In genomic region chr11:129643031-129643721, GRCh38 we compare ENCODE assay signal across 13 cellular contexts.
DNase-seq lines count a peak whose midpoint lies in the region; ATAC-seq, FAIRE-seq and TF ChIP-seq lines count a peak whose summit lies in the region.
"Had no signal": no experiment of that assay in that cellular context is flagged by ENCODE, and none has a peak within 500 bp of the region (broad histone marks: within the 10 kb centered on the region; RNA-seq: fewer than 3 reads in every experiment).

No MANE protein-coding gene starts in this region.

- TF ChIP-seq POLR2A in GM12891 (IDR thresholded peaks at IDR 0.05; ENCODE audit: low read depth, low read length) = no peak

- peaks cover 61% of the 10 kb centered on the region for H3K4me1 Mint-ChIP-seq in HFFc6 (ENCODE audit: low read depth)

- FAIRE-seq in GM12891 (lab: Jason Lieb, UNC) = no peak

- H3K4me3 Mint-ChIP-seq in HFFc6 = peak overlapping the region; percentile 46

- no peaks in the 10 kb centered on the region for H3K36me3 ChIP-seq in ACC112 (ENCODE audit: insufficient read depth, low read length)
- H3K36me3 ChIP-seq: cardiac muscle cell, neutrophil, WERI-Rb-1 had no signal

- H3K27me3 ChIP-seq in ACC112 (ENCODE audit: insufficient read depth, low read length) = no peaks in the 10 kb centered on the region
- H3K27me3 ChIP-seq: cardiac muscle cell, neutrophil had no signal

- H3K79me2 ChIP-seq in ACC112 (ENCODE audit: control insufficient read depth, insufficient read depth, low read length, unreplicated experiment) = no peaks in the 10 kb centered on the region

- no peak for TF ChIP-seq CTCF in HFFc6 (IDR thresholded peaks at IDR 0.05)
- TF ChIP-seq CTCF in fibroblast of the aortic adventitia (IDR thresholded peaks at IDR 0.05; ENCODE audit: insufficient read depth, low read length) = no peak

- ATAC-seq in left lobe of liver = no peak

- peak; percentile 76 for DNase-seq in HFFc6
- DNase-seq in T1000 (lab: John Stamatoyannopoulos, UW) = peak; percentile 45
- peak; percentile 38 for DNase-seq in fibroblast of the aortic adventitia (ENCODE audit: low read depth)
- no peak for DNase-seq in GM12891 (ENCODE audit: insufficient read length, low spot score)
- DNase-seq in left lobe of liver (ENCODE audit: low spot score) = no peak
- no peak for DNase-seq in NCI-H1694 (lab: John Stamatoyannopoulos, UW)
- DNase-seq in COLO668 (lab: John Stamatoyannopoulos, UW; ENCODE audit: unreplicated experiment) = no peak
- DNase-seq: DND-41, NCI-H524, WERI-Rb-1 had no signal

- peak overlapping the region; percentile 87 for H3K27ac Mint-ChIP-seq in HFFc6

- peaks cover 9% of the 10 kb centered on the region; the same call in 1 of the 2 replicates for H3K36me3 Mint-ChIP-seq in HFFc6 (ENCODE audit: low read depth)

- no peaks in the 10 kb centered on the region for H3K9me3 Mint-ChIP-seq in HFFc6

- H2AFZ ChIP-seq in ACC112 (ENCODE audit: low read length, unreplicated experiment) = peak overlapping the region; percentile 83

- H3K4me1 ChIP-seq in ACC112 (ENCODE audit: control insufficient read depth, insufficient read depth, low read length, unreplicated experiment) = peaks cover 38% of the 10 kb centered on the region

- H3K27me3 Mint-ChIP-seq in HFFc6 (ENCODE audit: insufficient read depth) = no peaks in the 10 kb centered on the region

- peak overlapping the region; percentile 46; the same call in 1 of the 2 replicates for H3K4me3 ChIP-seq in ACC112 (ENCODE audit: low read depth, low read length)
- no peak overlapping the region for H3K4me3 ChIP-seq in fibroblast of the aortic adventitia (ENCODE audit: low read depth, low read length)
- H3K4me3 ChIP-seq: cardiac muscle cell had no signal

- peak overlapping the region; percentile 92 for H3K27ac ChIP-seq in ACC112 (ENCODE audit: low read depth, low read length)
- H3K27ac ChIP-seq: cardiac muscle cell, neutrophil, WERI-Rb-1 had no signal

TF ChIP-seq in GM12891, 5 proteins besides CTCF, POLR2A, EP300 and RAD21:
- TF ChIP-seq TAF1 (IDR thresholded peaks at IDR 0.05; ENCODE audit: low read depth, low read length) (no peak), POU2F2 (IDR thresholded peaks at IDR 0.05; ENCODE audit: low read depth, low read length) (no peak), POLR2AphosphoS5 (IDR thresholded peaks at IDR 0.05; ENCODE audit: low read depth, low read length) (no peak), PAX5 (IDR thresholded peaks at IDR 0.05; ENCODE audit: insufficient read depth, low read length, severe bottlenecking) (no peak), SPI1 (IDR thresholded peaks at IDR 0.05; ENCODE audit: low read depth, low read length) (no peak)

Comparison
In these comparisons a context has a peak if more than half of its experiments do, and no peak if none do; other contexts are left out.
1. DNase-seq: peak in HFFc6 (single experiment), T1000 (single experiment) and fibroblast of the aortic adventitia (single experiment); none in GM12891 (single experiment), left lobe of liver (single experiment), NCI-H1694 (single experiment) and COLO668 (single experiment).